1 cellular context compared by ENCODE assay signal in genomic region chr20:2814076-2814475, GRCh38.
TF ChIP-seq lines count a peak whose summit lies in the region.

No MANE protein-coding gene starts in this region.

TF ChIP-seq in A549, 52 proteins besides CTCF, POLR2A, EP300 and RAD21:
- TF ChIP-seq BCL3 (IDR thresholded peaks at IDR 0.05) (no peak), ZC3H11A (IDR thresholded peaks at IDR 0.05) (no peak), CEBPB (IDR thresholded peaks at IDR 0.05) (no peak), CHD2 (IDR thresholded peaks at IDR 0.05; ENCODE audit: low read length, partially characterized antibody) (no peak), ATOH8 (CRISPR knock-in tag; IDR thresholded peaks at IDR 0.05; ENCODE audit: low read depth) (no peak), ZFP36 (IDR thresholded peaks at IDR 0.05; ENCODE audit: borderline replicate concordance, partially characterized antibody) (no peak), ESRRA (IDR thresholded peaks at IDR 0.05; ENCODE audit: borderline replicate concordance, low read length) (no peak), EHF (CRISPR knock-in tag; IDR thresholded peaks at IDR 0.05) (no peak), JUNB (IDR thresholded peaks at IDR 0.05) (no peak)
